ENCODE assay signal across 13 cellular contexts in genomic region chr11:45161252-45162063, GRCh38. TPM values are rescaled to one million over a fixed set of nuclear protein-coding genes. Genes with fewer than 3 reads are reported as not detected.
DNase-seq lines count a peak whose midpoint lies in the region; FAIRE-seq and TF ChIP-seq lines count a peak whose summit lies in the region.
"Had no signal": no experiment of that assay in that cellular context is flagged by ENCODE, and none has a peak within 500 bp of the region (broad histone marks: within the 10 kb centered on the region; RNA-seq: fewer than 3 reads in every experiment).

No MANE protein-coding gene starts in this region.

- H3K36me3 ChIP-seq in endodermal cell (ENCODE audit: control insufficient read depth, insufficient read depth, low read length), result no peaks in the 10 kb centered on the region
- H3K36me3 ChIP-seq in tibial artery, result no peaks in the 10 kb centered on the region

- H3K4me1 ChIP-seq in endodermal cell (ENCODE audit: control insufficient read depth, insufficient read depth, low read length) (no peaks in the 10 kb centered on the region), tibial artery (peaks cover 0 to 90% (median 74%) of the 10 kb centered on the region in 4 donors)

- no peak overlapping the region for H3K27ac Mint-ChIP-seq in endodermal cell
- H3K27ac Mint-ChIP-seq: activated naive CD8-positive, alpha-beta T cell had no signal

- H3K9ac ChIP-seq in endodermal cell (ENCODE audit: extremely low read depth, low read length, poor library complexity, severe bottlenecking), result no peak overlapping the region

- no peaks in the 10 kb centered on the region for H3K9me3 ChIP-seq in endodermal cell (ENCODE audit: control insufficient read depth, low read length)
- H3K9me3 ChIP-seq in tibial artery, result no peaks in the 10 kb centered on the region

- H3K4me1 Mint-ChIP-seq in endodermal cell, result peaks cover 3% of the 10 kb centered on the region

- 85 to 93% methylated on average over 16 to 23 of the region's 23 CpGs for WGBS in endodermal cell (ENCODE audit: insufficient coverage in 1 of 2, insufficient read length in 1 of 2), 2 experiments

- no peaks in the 10 kb centered on the region for H3K36me3 Mint-ChIP-seq in endodermal cell (ENCODE audit: low read depth)
- H3K36me3 Mint-ChIP-seq: activated naive CD8-positive, alpha-beta T cell had no signal

- intact Hi-C loops in tibial artery (cut with DNase I; ENCODE audit: low total_unique reads), result no loop called here

- H3K27me3 ChIP-seq in endodermal cell (ENCODE audit: control insufficient read depth, insufficient read depth, low read length, poor library complexity, severe bottlenecking), result no peaks in the 10 kb centered on the region
- H3K27me3 ChIP-seq in tibial artery, result no peaks in the 10 kb centered on the region

- FAIRE-seq in urothelium cell line (lab: Jason Lieb, UNC), result no peak
- FAIRE-seq: D721Med had no signal

- H3K4me3 Mint-ChIP-seq in endodermal cell, result no peak overlapping the region
- H3K4me3 Mint-ChIP-seq: activated naive CD8-positive, alpha-beta T cell had no signal

- no peaks in the 10 kb centered on the region for H3K27me3 Mint-ChIP-seq in endodermal cell (ENCODE audit: insufficient read depth)
- H3K27me3 Mint-ChIP-seq: activated naive CD8-positive, alpha-beta T cell had no signal

- H3K4me3 ChIP-seq in endodermal cell (ENCODE audit: low read length), result no peak overlapping the region
- no peak overlapping the region for H3K4me3 ChIP-seq in tibial artery

- H3K9me3 Mint-ChIP-seq in endodermal cell, result no peaks in the 10 kb centered on the region

- H3K27ac ChIP-seq in endodermal cell (ENCODE audit: low read depth, low read length), result peak overlapping the region; percentile 5
- peak overlapping the region; percentile 64 to 79 for H3K27ac ChIP-seq in tibial artery

- peak; percentile 59 for DNase-seq in NCI-H446 treated with DMSO at 0.1 percent for 48 hours (lab: John Stamatoyannopoulos, UW)
- no peak for DNase-seq in endodermal cell
- DNase-seq in midbrain (lab: John Stamatoyannopoulos, UW), result peak; percentile 21
- peak; percentile 56 to 89 for DNase-seq in tibial artery
- no peak for DNase-seq in urothelium cell line (ENCODE audit: low spot score)
- DNase-seq in pons (ENCODE audit: low spot score), result no peak
- no peak for DNase-seq in CD1c-positive myeloid dendritic cell (ENCODE audit: extremely low spot score)
- DNase-seq in NK-92 (lab: John Stamatoyannopoulos, UW; ENCODE audit: unreplicated experiment), result no peak
- DNase-seq: dermis blood vessel endothelial cell, NCI-H1105, NCI-H510A had no signal

- TF ChIP-seq CTCF in endodermal cell (conservative IDR thresholded peaks at IDR 0.05), result no peak
- TF ChIP-seq CTCF in tibial artery (IDR thresholded peaks at IDR 0.05), result no peak

RNA-seq across cellular contexts. Expression of gene PRDM11, which starts 15.0 kb away (rescaled TPM):
- 10 to 100 TPM; 10.4 to 15.2 TPM for total RNA-seq in endodermal cell
- 3.8 TPM for polyA plus RNA-seq in endodermal cell (2013, experiment 1 of 2)
- 3.9 TPM for polyA plus RNA-seq in endodermal cell (2013, experiment 2 of 2)

Comparison
In these comparisons a context has a peak if more than half of its experiments do, and no peak if none do; other contexts are left out.
1. DNase-seq: peak in NCI-H446 treated with DMSO at 0.1 percent for 48 hours (single experiment), midbrain (single experiment) and tibial artery (2 of 2); none in endodermal cell (single experiment), urothelium cell line (single experiment), pons (single experiment), CD1c-positive myeloid dendritic cell (single experiment) and NK-92 (single experiment).